Comparison of ENCODE assay signal across 28 cellular contexts in genomic region chr22:40446203-40446602, GRCh38.
DNase-seq lines count a peak whose midpoint lies in the region; ATAC-seq and TF ChIP-seq lines count a peak whose summit lies in the region.
"Had no signal": no experiment of that assay in that cellular context is flagged by ENCODE, and none has a peak within 500 bp of the region (broad histone marks: within the 10 kb centered on the region; RNA-seq: fewer than 3 reads in every experiment).

No MANE protein-coding gene starts in this region.

- TF ChIP-seq RAD21 in SK-N-SH (IDR thresholded peaks at IDR 0.05; ENCODE audit: low read length), result no peak

- CTCF ChIA-PET in SK-N-SH (lab: Yijun Ruan, JAX), result interaction anchor here (1.2 to 2.1 kb wide), 3 partner anchors 9 to 199 kb away, joined by 3 to 12 read pairs (median 3); no protein-coding TSS in a partner anchor

- H3K4me3 Mint-ChIP-seq in activated T-cell treated with anti-CD3 and anti-CD28 coated beads, Interleukin-2, amount 50 U/mL, for 72 hours, result no peak overlapping the region
- no peak overlapping the region for H3K4me3 Mint-ChIP-seq in IgD-negative memory B cell
- H3K4me3 Mint-ChIP-seq in stimulated activated naive B cell treated with anti-CD40 and anti-IgM and Interleukin-4, amounts not matched to agents 10 μg/mL and 1 μg/mL and 100 μg/mL, for 72 hours, result no peak overlapping the region
- H3K4me3 Mint-ChIP-seq: activated CD8-positive, alpha-beta memory T cell treated with anti-CD3 and anti-CD28 coated beads, Interleukin-2, amount 10 ng/mL, durations not matched to agents 7 days and 5 days; activated naive CD8-positive, alpha-beta T cell treated with anti-CD3 and anti-CD28 coated beads, Interleukin-2, amount 10 ng/mL, durations not matched to agents 7 days and 5 days; activated T-helper 1 cell treated with anti-CD3 and anti-CD28 coated beads, Interleukin-12 subunit alpha, Interleukin-12 subunit beta, Interleukin-2, Interleukin-4 antibody, amounts not matched to agents 30 ng/mL and 10 ng/mL and 1 ng/mL, durations not matched to agents 14 hours and 24 hours and 36 hours; stimulated activated naive CD8-positive, alpha-beta T cell treated with anti-CD3 and anti-CD28 coated beads, Interleukin-15, amount 100 ng/mL, for 72 hours; WTC11 had no signal

- H3K27ac Mint-ChIP-seq in activated T-cell treated with anti-CD3 and anti-CD28 coated beads, Interleukin-2, amount 50 U/mL, for 72 hours, result peak overlapping the region; percentile 59
- peak overlapping the region in 2 of 3 donors; percentile 78 to 79 for H3K27ac Mint-ChIP-seq in IgD-negative memory B cell
- H3K27ac Mint-ChIP-seq in stimulated activated naive B cell treated with anti-CD40 and anti-IgM and Interleukin-4, amounts not matched to agents 10 μg/mL and 1 μg/mL and 100 μg/mL, for 72 hours, result peak overlapping the region; percentile 48
- H3K27ac Mint-ChIP-seq: activated CD8-positive, alpha-beta memory T cell treated with anti-CD3 and anti-CD28 coated beads, Interleukin-2, amount 10 ng/mL, durations not matched to agents 7 days and 5 days; activated naive CD8-positive, alpha-beta T cell treated with anti-CD3 and anti-CD28 coated beads, Interleukin-2, amount 10 ng/mL, durations not matched to agents 7 days and 5 days; activated T-helper 1 cell treated with anti-CD3 and anti-CD28 coated beads, Interleukin-12 subunit alpha, Interleukin-12 subunit beta, Interleukin-2, Interleukin-4 antibody, amounts not matched to agents 30 ng/mL and 10 ng/mL and 1 ng/mL, durations not matched to agents 14 hours and 24 hours and 36 hours; WTC11 had no signal

- POLR2A ChIA-PET in SK-N-SH (lab: Yijun Ruan, JAX), result no interaction called here

- H3K4me2 ChIP-seq in SK-N-SH, result no peak overlapping the region

- H3K27ac ChIP-seq in left lung (peak overlapping the region in 1 of 2 donors; percentile 72), colonic mucosa (no peak overlapping the region), SK-N-SH (ENCODE audit: low read depth in 2 of 2, low read length in 1 of 2) (no peak overlapping the region)
- H3K27ac ChIP-seq: esophagus squamous epithelium, foreskin keratinocyte, lower lobe of right lung, parathyroid adenoma, right atrium auricular region had no signal

- intact Hi-C loops in left lung (cut with DNase I), result no loop called here
- intact Hi-C loops in colonic mucosa (cut with DNase I), result no loop called here

- no peak for TF ChIP-seq EP300 in SK-N-SH (IDR thresholded peaks at IDR 0.05; ENCODE audit: borderline replicate concordance in 1 of 2, low read depth in 1 of 2, low read length in 1 of 2)

- H3K4me1 Mint-ChIP-seq in activated T-cell treated with anti-CD3 and anti-CD28 coated beads, Interleukin-2, amount 50 U/mL, for 72 hours (ENCODE audit: low read depth), result peaks cover 50% of the 10 kb centered on the region
- peaks cover 38 to 68% (median 45%) of the 10 kb centered on the region in 3 donors for H3K4me1 Mint-ChIP-seq in IgD-negative memory B cell
- H3K4me1 Mint-ChIP-seq in stimulated activated naive B cell treated with anti-CD40 and anti-IgM and Interleukin-4, amounts not matched to agents 10 μg/mL and 1 μg/mL and 100 μg/mL, for 72 hours, result peaks cover 44 to 87% of the 10 kb centered on the region in 2 donors

- H3K4me3 ChIP-seq in left lung, result no peak overlapping the region
- no peak overlapping the region for H3K4me3 ChIP-seq in colonic mucosa
- H3K4me3 ChIP-seq in SK-N-SH (ENCODE audit: low read depth in 2 of 2, low read length in 1 of 2), result no peak overlapping the region
- H3K4me3 ChIP-seq: esophagus squamous epithelium, K562, lower lobe of right lung, mucosa of descending colon, right atrium auricular region had no signal

- H3K9ac ChIP-seq in colonic mucosa (ENCODE audit: low read depth in 2 of 2, low read length in 2 of 2), result no peak overlapping the region
- H3K9ac ChIP-seq in SK-N-SH, result no peak overlapping the region
- H3K9ac ChIP-seq: parathyroid adenoma had no signal

- 100% methylated on average over 1 of the region's 1 CpG for WGBS in SK-N-SH (ENCODE audit: low lambda C conversion rate)

- ATAC-seq in activated T-cell treated with anti-CD3 and anti-CD28 coated beads, Interleukin-2, amount 50 U/mL, for 72 hours (replicated peaks in 1 of 2), result no peak
- peak; percentile 56 for ATAC-seq in left lung
- no peak for ATAC-seq in stimulated activated naive B cell treated with anti-CD40 and anti-IgM and Interleukin-4, amounts not matched to agents 10 μg/mL and 1 μg/mL and 100 μg/mL, for 72 hours (replicated peaks)
- ATAC-seq: activated CD8-positive, alpha-beta memory T cell treated with anti-CD3 and anti-CD28 coated beads, Interleukin-2, amount 10 ng/mL, durations not matched to agents 7 days and 5 days; foreskin keratinocyte; K562; mucosa of descending colon; stimulated activated naive CD8-positive, alpha-beta T cell treated with anti-CD3 and anti-CD28 coated beads, Interleukin-15, amount 100 ng/mL, for 72 hours; WTC11 had no signal

- H4K20me1 ChIP-seq in SK-N-SH (ENCODE audit: insufficient read depth), result no peaks in the 10 kb centered on the region

- no peaks in the 10 kb centered on the region for H3K9me3 ChIP-seq in left lung
- H3K9me3 ChIP-seq in colonic mucosa, result no peaks in the 10 kb centered on the region
- no peaks in the 10 kb centered on the region for H3K9me3 ChIP-seq in SK-N-SH
- H3K9me3 ChIP-seq: esophagus squamous epithelium, lower lobe of right lung, mucosa of descending colon, right atrium auricular region had no signal

- no peak for DNase-seq in activated T-cell treated with anti-CD3 and anti-CD28 coated beads, Interleukin-2, amount 50 U/mL, for 72 hours
- DNase-seq in activated T-cell treated with anti-CD3 and anti-CD28 coated beads, Interleukin-2, amount 50 U/mL, for 1 hour, result no peak
- DNase-seq in left lung (no peak), colonic mucosa (no peak), SK-N-SH (no peak), mucosa of gallbladder (ENCODE audit: low spot score) (no peak)
- no peak for DNase-seq in stimulated activated naive B cell treated with anti-CD40 and anti-IgM and Interleukin-4, amounts not matched to agents 10 μg/mL and 1 μg/mL and 100 μg/mL, for 72 hours
- DNase-seq: activated CD4-positive, alpha-beta T cell treated with anti-CD3 and anti-CD28 coated beads, Interleukin-2, amount 50 U/mL, for 1 hour; activated CD8-positive, alpha-beta memory T cell treated with anti-CD3 and anti-CD28 coated beads, Interleukin-2, amount 10 ng/mL, durations not matched to agents 7 days and 5 days; activated naive CD8-positive, alpha-beta T cell treated with anti-CD3 and anti-CD28 coated beads, Interleukin-2, amount 10 ng/mL, durations not matched to agents 7 days and 5 days; aorta; dermis blood vessel endothelial cell; esophagus squamous epithelium; foreskin keratinocyte; lower lobe of right lung; mucosa of descending colon; NCI-H1092 treated with DMSO at 0.1 percent for 48 hours; NCI-H1694 treated with DMSO at 0.1 percent for 48 hours; NCI-H446 treated with DMSO at 0.1 percent for 48 hours; NCI-H82; stimulated activated CD4-positive, alpha-beta T cell treated with anti-CD3 and anti-CD28 coated beads, Interleukin-1b, Interleukin-23, amount 100 ng/mL, for 48 hours; stimulated activated naive CD8-positive, alpha-beta T cell treated with anti-CD3 and anti-CD28 coated beads, Interleukin-15, amount 100 ng/mL, for 72 hours had no signal

- peaks cover 0 to 2% of the 10 kb centered on the region in 2 donors for H3K9me3 Mint-ChIP-seq in activated T-cell treated with anti-CD3 and anti-CD28 coated beads, Interleukin-2, amount 50 U/mL, for 72 hours
- no peaks in the 10 kb centered on the region for H3K9me3 Mint-ChIP-seq in IgD-negative memory B cell
- peaks cover 0 to 3% of the 10 kb centered on the region in 2 donors for H3K9me3 Mint-ChIP-seq in stimulated activated naive B cell treated with anti-CD40 and anti-IgM and Interleukin-4, amounts not matched to agents 10 μg/mL and 1 μg/mL and 100 μg/mL, for 72 hours
- H3K9me3 Mint-ChIP-seq: activated T-helper 1 cell treated with anti-CD3 and anti-CD28 coated beads, Interleukin-12 subunit alpha, Interleukin-12 subunit beta, Interleukin-2, Interleukin-4 antibody, amounts not matched to agents 30 ng/mL and 10 ng/mL and 1 ng/mL, durations not matched to agents 14 hours and 24 hours and 36 hours had no signal

- H3F3A ChIP-seq in SK-N-SH (replicated peaks; ENCODE audit: insufficient read depth), result peaks cover 2% of the 10 kb centered on the region

- no peaks in the 10 kb centered on the region for H3K9me2 ChIP-seq in SK-N-SH

- H3K4me1 ChIP-seq in left lung (peaks cover 27 to 99% of the 10 kb centered on the region in 2 donors), colonic mucosa (no peaks in the 10 kb centered on the region), SK-N-SH (ENCODE audit: control insufficient read depth in 1 of 2, insufficient read depth in 2 of 2, low read depth in 1 of 2, low read length in 1 of 2) (peaks cover 2 to 7% of the 10 kb centered on the region in 2 experiments; a peak in 2 of 4 replicates)

- H3K79me2 ChIP-seq in SK-N-SH (ENCODE audit: insufficient read depth), result peaks cover 76% of the 10 kb centered on the region
- H3K79me2 ChIP-seq: parathyroid adenoma had no signal

- H2AFZ ChIP-seq in SK-N-SH (ENCODE audit: low read depth), result no peak overlapping the region
- H2AFZ ChIP-seq: parathyroid adenoma had no signal

- H3K27me3 ChIP-seq in left lung (no peaks in the 10 kb centered on the region), colonic mucosa (no peaks in the 10 kb centered on the region), SK-N-SH (ENCODE audit: insufficient read depth) (no peaks in the 10 kb centered on the region)
- H3K27me3 ChIP-seq: esophagus squamous epithelium, foreskin keratinocyte, right atrium auricular region had no signal

- no peaks in the 10 kb centered on the region for H3K27me3 Mint-ChIP-seq in activated T-cell treated with anti-CD3 and anti-CD28 coated beads, Interleukin-2, amount 50 U/mL, for 72 hours (ENCODE audit: low read depth)
- no peaks in the 10 kb centered on the region for H3K27me3 Mint-ChIP-seq in IgD-negative memory B cell
- H3K27me3 Mint-ChIP-seq in stimulated activated naive B cell treated with anti-CD40 and anti-IgM and Interleukin-4, amounts not matched to agents 10 μg/mL and 1 μg/mL and 100 μg/mL, for 72 hours, result no peaks in the 10 kb centered on the region
- H3K27me3 Mint-ChIP-seq: activated CD8-positive, alpha-beta memory T cell treated with anti-CD3 and anti-CD28 coated beads, Interleukin-2, amount 10 ng/mL, durations not matched to agents 7 days and 5 days; activated naive CD8-positive, alpha-beta T cell treated with anti-CD3 and anti-CD28 coated beads, Interleukin-2, amount 10 ng/mL, durations not matched to agents 7 days and 5 days; stimulated activated naive CD8-positive, alpha-beta T cell treated with anti-CD3 and anti-CD28 coated beads, Interleukin-15, amount 100 ng/mL, for 72 hours had no signal

- TF ChIP-seq CTCF in left lung (IDR thresholded peaks at IDR 0.05) (no peak), colonic mucosa (IDR thresholded peaks at IDR 0.05) (no peak), SK-N-SH (IDR thresholded peaks at IDR 0.05) (no peak)

- H3K36me3 ChIP-seq in left lung (no peaks in the 10 kb centered on the region), colonic mucosa (no peaks in the 10 kb centered on the region), SK-N-SH (replicated peaks in 1 of 2; ENCODE audit: control insufficient read depth in 1 of 2, insufficient read depth in 2 of 2, low read length in 1 of 2) (peaks cover 0 to 7% of the 10 kb centered on the region in 2 experiments)
- H3K36me3 ChIP-seq: lower lobe of right lung, right atrium auricular region had no signal

- peaks cover 6 to 17% of the 10 kb centered on the region in 2 donors for H3K36me3 Mint-ChIP-seq in activated T-cell treated with anti-CD3 and anti-CD28 coated beads, Interleukin-2, amount 50 U/mL, for 72 hours (ENCODE audit: insufficient read depth in 2 of 2)
- H3K36me3 Mint-ChIP-seq in IgD-negative memory B cell, result peaks cover 7% of the 10 kb centered on the region
- peaks cover 36 to 51% of the 10 kb centered on the region in 2 donors for H3K36me3 Mint-ChIP-seq in stimulated activated naive B cell treated with anti-CD40 and anti-IgM and Interleukin-4, amounts not matched to agents 10 μg/mL and 1 μg/mL and 100 μg/mL, for 72 hours
- H3K36me3 Mint-ChIP-seq: WTC11 had no signal
